ENCODE assay signal across 23 cellular contexts in the genomic region with DNA sequence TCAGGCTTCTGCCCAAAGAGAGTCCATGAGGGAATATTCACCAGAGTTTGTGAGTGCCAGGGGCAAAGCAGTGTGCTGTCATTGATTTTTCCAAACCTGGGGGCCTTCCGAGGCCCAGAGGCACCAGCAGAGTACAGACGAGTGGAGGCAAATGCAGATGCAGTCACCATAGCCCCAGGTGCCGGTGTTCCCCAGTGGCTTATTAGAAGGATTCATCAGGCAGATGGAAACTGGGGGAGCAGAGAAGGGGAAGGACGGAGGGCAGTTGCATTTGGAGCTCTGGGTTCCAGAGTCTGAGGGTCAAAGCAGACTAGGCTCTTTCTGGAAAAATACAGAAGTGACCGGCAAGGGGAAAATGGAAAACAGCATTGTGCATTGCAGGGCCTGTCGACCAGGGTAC.
"Had no signal": no experiment of that assay in that cellular context is flagged by ENCODE, and none has a peak within 500 bp of the region (broad histone marks: within the 10 kb centered on the region; RNA-seq: fewer than 3 reads in every experiment).

No MANE protein-coding gene starts in this region.

- H3K4me1 Mint-ChIP-seq: activated CD4-positive, alpha-beta T cell treated with anti-CD3 and anti-CD28 coated beads, Interleukin-2, amount 10 ng/mL, durations not matched to agents 7 days and 5 days had no signal

- H3K36me3 Mint-ChIP-seq: activated CD4-positive, alpha-beta memory T cell treated with anti-CD3 and anti-CD28 coated beads for 36 hours; IgD-negative memory B cell had no signal

- H3K4me2 ChIP-seq: SK-N-SH had no signal

- H3K27ac ChIP-seq: brain microvascular endothelial cell, cardiac muscle cell, VCaP had no signal

- H3K9me3 Mint-ChIP-seq: activated CD4-positive, alpha-beta memory T cell treated with anti-CD3 and anti-CD28 coated beads for 36 hours; activated CD4-positive, alpha-beta T cell treated with anti-CD3 and anti-CD28 coated beads, Interleukin-2, amount 10 ng/mL, durations not matched to agents 7 days and 5 days; activated T-cell treated with anti-CD3 and anti-CD28 coated beads, Interleukin-2, amount 50 U/mL, for 72 hours; activated T-helper 2 cell treated with anti-CD3 and anti-CD28 coated beads, Interferon-gamma antibody, Interleukin-2, Interleukin-4, amounts not matched to agents 10 μg/mL and 5 μg/mL and 100 μg/mL, durations not matched to agents 14 hours and 24 hours and 36 hours had no signal

- H3K9me3 ChIP-seq: SK-N-SH had no signal

- H3K9ac ChIP-seq: SK-N-SH had no signal

- H3K27me3 Mint-ChIP-seq: activated CD4-positive, alpha-beta T cell treated with anti-CD3 and anti-CD28 coated beads, Interleukin-2, amount 10 ng/mL, durations not matched to agents 7 days and 5 days had no signal

- H3K4me3 Mint-ChIP-seq: activated CD4-positive, alpha-beta memory T cell treated with anti-CD3 and anti-CD28 coated beads for 36 hours; activated CD4-positive, alpha-beta T cell treated with anti-CD3 and anti-CD28 coated beads, Interleukin-2, amount 10 ng/mL, durations not matched to agents 7 days and 5 days; activated T-cell treated with anti-CD3 and anti-CD28 coated beads, Interleukin-2, amount 50 U/mL, for 72 hours; IgD-negative memory B cell had no signal

- H3K4me3 ChIP-seq: cardiac muscle cell had no signal

- H3K27ac Mint-ChIP-seq: activated CD4-positive, alpha-beta memory T cell treated with anti-CD3 and anti-CD28 coated beads for 36 hours; activated CD4-positive, alpha-beta T cell treated with anti-CD3 and anti-CD28 coated beads, Interleukin-2, amount 10 ng/mL, durations not matched to agents 7 days and 5 days; activated T-cell treated with anti-CD3 and anti-CD28 coated beads, Interleukin-2, amount 50 U/mL, for 72 hours; activated T-helper 2 cell treated with anti-CD3 and anti-CD28 coated beads, Interferon-gamma antibody, Interleukin-2, Interleukin-4, amounts not matched to agents 10 μg/mL and 5 μg/mL and 100 μg/mL, durations not matched to agents 14 hours and 24 hours and 36 hours; IgD-negative memory B cell had no signal

- H3K27me3 ChIP-seq: brain microvascular endothelial cell had no signal

- H3K36me3 ChIP-seq: brain microvascular endothelial cell, cardiac muscle cell had no signal

- DNase-seq: activated CD4-positive, alpha-beta memory T cell treated with anti-CD3 and anti-CD28 coated beads for 36 hours; activated CD4-positive, alpha-beta T cell treated with anti-CD3 and anti-CD28 coated beads, Interleukin-2, amount 10 ng/mL, durations not matched to agents 7 days and 5 days; activated CD4-positive, CD25-positive, alpha-beta regulatory T cell; activated CD8-positive, alpha-beta memory T cell treated with anti-CD3 and anti-CD28 coated beads for 24 hours; activated gamma-delta T cell treated with Interleukin-2 at 50 U/mL for 16 hours; activated naive CD4-positive, alpha-beta T cell treated with anti-CD3 and anti-CD28 coated beads, Interleukin-2, amount 50 U/mL, for 16 hours; activated T-cell treated with anti-CD3 and anti-CD28 coated beads, Interleukin-2, amount 50 U/mL, for 72 hours; brain microvascular endothelial cell; KG1; NCI-H1092; NCI-H1417; NCI-H1694 treated with DMSO at 0.1 percent for 48 hours; NCI-H2081; NCI-H2227 treated with DMSO at 0.1 percent for 48 hours; NCI-H446 treated with DMSO at 0.1 percent for 48 hours; NCI-H524 treated with DMSO at 0.1 percent for 48 hours; NCI-H82; SK-N-SH; T-helper 1 cell had no signal
